15 cellular contexts compared by ENCODE assay signal in genomic region chr18:52395146-52395852, GRCh38. TPM values are rescaled to one million over a fixed set of nuclear protein-coding genes. Genes with fewer than 3 reads are reported as not detected.
DNase-seq lines count a peak whose midpoint lies in the region; ATAC-seq and TF ChIP-seq lines count a peak whose summit lies in the region.
"Had no signal": no experiment of that assay in that cellular context is flagged by ENCODE, and none has a peak within 500 bp of the region (broad histone marks: within the 10 kb centered on the region; RNA-seq: fewer than 3 reads in every experiment).

No MANE protein-coding gene starts in this region.

- peak overlapping the region; percentile 47 for H3K27ac Mint-ChIP-seq in Calu3 (ENCODE audit: unreplicated experiment)
- H3K27ac Mint-ChIP-seq: activated T-cell treated with anti-CD3 and anti-CD28 coated beads, Interleukin-2, amount 50 U/mL, for 24 hours had no signal

- peaks cover 0 to 2% (median 0%) of the 10 kb centered on the region in 11 donors for H3K9me3 ChIP-seq in heart right ventricle
- H3K9me3 ChIP-seq: SK-N-SH, thyroid gland had no signal

- H3K4me1 Mint-ChIP-seq in Calu3 (ENCODE audit: low read depth, unreplicated experiment) = no peaks in the 10 kb centered on the region

- no peaks in the 10 kb centered on the region for H3K9me3 Mint-ChIP-seq in Calu3 (ENCODE audit: low read depth, unreplicated experiment)
- H3K9me3 Mint-ChIP-seq: activated T-cell treated with anti-CD3 and anti-CD28 coated beads, Interleukin-2, amount 50 U/mL, for 24 hours; neural crest cell had no signal

- H3K79me2 ChIP-seq in KMS-11 (ENCODE audit: insufficient read depth, low read depth) = no peaks in the 10 kb centered on the region; the same call in 1 of the 2 replicates

- H3K4me1 ChIP-seq in KMS-11 (ENCODE audit: low read depth, poor library complexity, severe bottlenecking) (peaks cover 90% of the 10 kb centered on the region), heart right ventricle (no peaks in the 10 kb centered on the region)
- H3K4me1 ChIP-seq: thyroid gland had no signal

- peak; percentile 52 for ATAC-seq in GM19372 (IDR thresholded peaks at IDR 0.05; ENCODE audit: low read depth, unreplicated experiment)
- ATAC-seq in HG02840 (IDR thresholded peaks at IDR 0.05; ENCODE audit: low FRiP score, unreplicated experiment) = peak; percentile 68
- no peak for ATAC-seq in heart right ventricle

- H3K36me3 ChIP-seq in KMS-11 (ENCODE audit: insufficient read depth) (no peaks in the 10 kb centered on the region), heart right ventricle (no peaks in the 10 kb centered on the region)
- H3K36me3 ChIP-seq: thyroid gland, WERI-Rb-1 had no signal

- H3K4me3 Mint-ChIP-seq in Calu3 (ENCODE audit: low read depth, unreplicated experiment) = no peak overlapping the region
- H3K4me3 Mint-ChIP-seq: activated T-cell treated with anti-CD3 and anti-CD28 coated beads, Interleukin-2, amount 50 U/mL, for 24 hours; neural crest cell had no signal

- H3K4me3 ChIP-seq in KMS-11 (IDR thresholded peaks at IDR 0.05; ENCODE audit: insufficient read depth, low read depth, low read length) (no peak overlapping the region), heart right ventricle (no peak overlapping the region)
- H3K4me3 ChIP-seq: thyroid gland had no signal

- DNase-seq in Calu3 (no peak), SHP77 treated with DMSO at 0.1 percent for 48 hours (lab: John Stamatoyannopoulos, UW) (no peak), heart right ventricle (no peak), islet precursor cell (no peak)
- DNase-seq in activated T-cell treated with anti-CD3 and anti-CD28 coated beads, Interleukin-2, amount 50 U/mL, for 48 hours = no peak
- DNase-seq: activated T-cell treated with anti-CD3 and anti-CD28 coated beads, Interleukin-2, amount 50 U/mL, for 24 hours; IMR-90; NK-92 treated with Interleukin-12 subunit alpha and Interleukin-12 subunit beta, amount 100 ng/mL, for 24 hours; SK-N-SH; thyroid gland; WERI-Rb-1 had no signal

- 67% methylated on average over 5 of the region's 5 CpGs for WGBS in heart right ventricle, 2 donors

- TF ChIP-seq CTCF in Calu3 (IDR thresholded peaks at IDR 0.05; ENCODE audit: unreplicated experiment) (no peak), KMS-11 (conservative IDR thresholded peaks at IDR 0.05; ENCODE audit: low read depth, low read length) (no peak), heart right ventricle (IDR thresholded peaks at IDR 0.05) (no peak)

- no peaks in the 10 kb centered on the region for H3K36me3 Mint-ChIP-seq in Calu3 (ENCODE audit: insufficient read depth, unreplicated experiment)

- H3K27ac ChIP-seq in KMS-11 (peak overlapping the region; percentile 87), heart right ventricle (no peak overlapping the region)
- H3K27ac ChIP-seq: thyroid gland, WERI-Rb-1 had no signal

- BruUV-seq in Calu3 (replicated peaks; lab: Mats Ljungman, UMichigan) = no TSS peak

- CTCF ChIA-PET in Calu3 (lab: Charles Lee) = no interaction called here

- H2AFZ ChIP-seq in KMS-11 (ENCODE audit: low read depth) = peak overlapping the region; percentile 12

- intact Hi-C loops in Calu3 (cut with micrococcal nuclease; ENCODE audit: unreplicated experiment) (no loop called here), heart right ventricle (cut with DNase I) (no loop called here)

- peak overlapping the region; percentile 69 for H3K4me2 ChIP-seq in KMS-11
- H3K4me2 ChIP-seq: SK-N-SH had no signal

- H3K27me3 Mint-ChIP-seq in Calu3 (ENCODE audit: unreplicated experiment) = peaks cover 32% of the 10 kb centered on the region
- H3K27me3 Mint-ChIP-seq: activated T-cell treated with anti-CD3 and anti-CD28 coated beads, Interleukin-2, amount 50 U/mL, for 24 hours had no signal

- no peaks in the 10 kb centered on the region for H4K20me1 ChIP-seq in KMS-11 (ENCODE audit: insufficient read depth)

- H3K27me3 ChIP-seq in KMS-11 (ENCODE audit: insufficient read depth, low read depth) = no peaks in the 10 kb centered on the region
- H3K27me3 ChIP-seq in heart right ventricle = no peaks in the 10 kb centered on the region
- H3K27me3 ChIP-seq: thyroid gland had no signal

- peak overlapping the region; percentile 38; the same call in 1 of the 2 replicates for H3K9ac ChIP-seq in KMS-11
- H3K9ac ChIP-seq: SK-N-SH had no signal

RNA-seq across cellular contexts. Expression of gene DCC, which starts 55.3 kb away (rescaled TPM):
- not detected in 2 replicates for total RNA-seq in Calu3 (2022)
- total RNA-seq in heart right ventricle = under 1 TPM in 3 of 10 donors, not detected in 7; 0.07 to 0.89 (median 0.11) TPM
- polyA plus RNA-seq in heart right ventricle = under 1 TPM in 1 of 2 donors, not detected in 1; under 0.01 TPM

Comparison
In these comparisons a context has a peak if more than half of its experiments do, and no peak if none do; other contexts are left out.
1. ATAC-seq: peak in GM19372 (single experiment) and HG02840 (single experiment); none in heart right ventricle (0 of 8).